ENCODE assay signal across 1 cellular context in genomic region chr12:49740930-49741881, GRCh38.
TF ChIP-seq lines count a peak whose summit lies in the region.

A gene with protein sequence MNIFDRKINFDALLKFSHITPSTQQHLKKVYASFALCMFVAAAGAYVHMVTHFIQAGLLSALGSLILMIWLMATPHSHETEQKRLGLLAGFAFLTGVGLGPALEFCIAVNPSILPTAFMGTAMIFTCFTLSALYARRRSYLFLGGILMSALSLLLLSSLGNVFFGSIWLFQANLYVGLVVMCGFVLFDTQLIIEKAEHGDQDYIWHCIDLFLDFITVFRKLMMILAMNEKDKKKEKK (plus strand): TSS chr12:49741557. CDS start chr12:49752494, 10,937 bp downstream.

TF ChIP-seq in K562, 482 proteins besides CTCF, POLR2A, EP300 and RAD21 (continued from another document):
- TF ChIP-seq E2F8 (IDR thresholded peaks at IDR 0.05; ENCODE audit: low read depth, partially characterized antibody) = no peak
- TF ChIP-seq ZBTB2 (IDR thresholded peaks at IDR 0.05) = peak; percentile 95
- TF ChIP-seq ID3 (CRISPR knock-in tag; IDR thresholded peaks at IDR 0.05) = no peak
- no peak for TF ChIP-seq ID3 (tag; IDR thresholded peaks at IDR 0.05)
- TF ChIP-seq ZNF408 (CRISPR knock-in tag; IDR thresholded peaks at IDR 0.05; ENCODE audit: low read depth) = no peak
- TF ChIP-seq THRAP3 (IDR thresholded peaks at IDR 0.05; ENCODE audit: borderline replicate concordance) = 0 out of 2 replicates have a peak, but pooled peaks have one; percentile 77
- no peak for TF ChIP-seq GATA2 (CRISPR knock-in tag; IDR thresholded peaks at IDR 0.05)
- no peak for TF ChIP-seq NFATC3 (IDR thresholded peaks at IDR 0.05)
- no peak for TF ChIP-seq ZFP1 (CRISPR knock-in tag; IDR thresholded peaks at IDR 0.05)
- TF ChIP-seq ZNF778 (CRISPR knock-in tag; IDR thresholded peaks at IDR 0.05) = no peak
TF ChIP-seq in K562: peak in this region for 178.
